27 cellular contexts compared by ENCODE assay signal in genomic region chr6:24903681-24904080, GRCh38. TPM values are rescaled to one million over a fixed set of nuclear protein-coding genes. Genes with fewer than 3 reads are reported as not detected.
DNase-seq lines count a peak whose midpoint lies in the region; ATAC-seq and TF ChIP-seq lines count a peak whose summit lies in the region.
"Had no signal": no experiment of that assay in that cellular context is flagged by ENCODE, and none has a peak within 500 bp of the region (broad histone marks: within the 10 kb centered on the region; RNA-seq: fewer than 3 reads in every experiment).

No MANE protein-coding gene starts in this region.

- no peaks in the 10 kb centered on the region for H3K79me1 ChIP-seq in H9 (ENCODE audit: insufficient read depth, low read depth, low read length, poor library complexity, severe bottlenecking)

- no peak overlapping the region for H2BK20ac ChIP-seq in H9 (ENCODE audit: low read depth, low read length, poor library complexity, severe bottlenecking)

- H3K23ac ChIP-seq in H9 (ENCODE audit: insufficient read length, low read depth, low read length): no peak overlapping the region

- no peaks in the 10 kb centered on the region for H3K9me3 ChIP-seq in SJCRH30 (replicated peaks)
- H3K9me3 ChIP-seq in psoas muscle: no peaks in the 10 kb centered on the region
- H3K9me3 ChIP-seq in H9 (ENCODE audit: control insufficient read depth, low read depth, low read length): no peaks in the 10 kb centered on the region
- H3K9me3 ChIP-seq: Caco-2 had no signal

- H3K4me1 Mint-ChIP-seq in activated CD4-positive, alpha-beta T cell treated with anti-CD3 and anti-CD28 coated beads for 36 hours: peaks cover 92% of the 10 kb centered on the region
- peaks cover 78 to 91% of the 10 kb centered on the region in 2 donors for H3K4me1 Mint-ChIP-seq in effector memory CD8-positive, alpha-beta T cell (ENCODE audit: low read depth in 2 of 2)
- peaks cover 19 to 20% of the 10 kb centered on the region in 2 experiments for H3K4me1 Mint-ChIP-seq in H9

- 59 to 75% (median 70%) methylated on average over 7 of the region's 7 CpGs for WGBS in psoas muscle, 3 donors
- WGBS in H9 (ENCODE audit: extremely low coverage, insufficient read length, low lambda C conversion rate): no CpG with 5 or more reads among the region's 7 CpGs

- H3K27ac ChIP-seq in SJCRH30: peak overlapping the region; percentile 30
- H3K27ac ChIP-seq in psoas muscle: peak overlapping the region; percentile 75
- H3K27ac ChIP-seq in H9 (ENCODE audit: insufficient read length, low read depth, low read length): no peak overlapping the region
- no peak overlapping the region for H3K27ac ChIP-seq in caudate nucleus (ENCODE audit: low read depth, low read length)
- no peak overlapping the region for H3K27ac ChIP-seq in RWPE1
- H3K27ac ChIP-seq: 22Rv1, cardiac muscle cell, KMS-11 had no signal

- POLR2A ChIA-PET in activated CD4-positive, alpha-beta T cell treated with anti-CD3 and anti-CD28 coated beads for 36 hours (lab: Charles Lee): interaction anchor here (1.0 kb wide), 1 partner anchor 15 kb away, joined by 3 read pairs; no protein-coding TSS in a partner anchor
- POLR2A ChIA-PET in RWPE1 (lab: Yijun Ruan, JAX; ENCODE audit: low non-redundant PET): no interaction called here

- no peaks in the 10 kb centered on the region for H3K79me2 ChIP-seq in H9 (ENCODE audit: insufficient read depth, low read length)

- no peak overlapping the region for H2BK15ac ChIP-seq in H9 (ENCODE audit: low read depth, low read length)

- no peaks in the 10 kb centered on the region for H4K20me1 ChIP-seq in H9 (ENCODE audit: control insufficient read depth, insufficient read depth, insufficient read length)

- no peaks in the 10 kb centered on the region for H3K27me3 Mint-ChIP-seq in activated CD4-positive, alpha-beta T cell treated with anti-CD3 and anti-CD28 coated beads for 36 hours
- no peaks in the 10 kb centered on the region for H3K27me3 Mint-ChIP-seq in effector memory CD8-positive, alpha-beta T cell
- peaks cover 7% of the 10 kb centered on the region for H3K27me3 Mint-ChIP-seq in H9 (ENCODE audit: low read depth)
- H3K27me3 Mint-ChIP-seq: dendritic cell treated with granulocyte-macrophage colony-stimulating factor and Interleukin-4, amounts not matched to agents 40 ng/mL and 50 ng/mL, for 4 days; stimulated activated naive CD8-positive, alpha-beta T cell treated with anti-CD3 and anti-CD28 coated beads, Interleukin-15, amount 100 ng/mL, for 72 hours had no signal

- no peak overlapping the region for H2BK12ac ChIP-seq in H9 (ENCODE audit: insufficient read length, low read depth, low read length)

- H2AFZ ChIP-seq in H9 (ENCODE audit: low read length): no peak overlapping the region

- TF ChIP-seq CTCF in psoas muscle (IDR thresholded peaks at IDR 0.05) (no peak), H9 (conservative IDR thresholded peaks at IDR 0.05) (no peak), RWPE1 (conservative IDR thresholded peaks at IDR 0.05; ENCODE audit: low read depth) (no peak)

- H3K4me3 ChIP-seq in SJCRH30 (no peak overlapping the region), psoas muscle (no peak overlapping the region)
- H3K4me3 ChIP-seq: cardiac muscle cell, tibial nerve had no signal

- H3K4me1 ChIP-seq in SJCRH30 (peaks cover 23% of the 10 kb centered on the region), psoas muscle (peaks cover 53% of the 10 kb centered on the region), H9 (ENCODE audit: insufficient read depth, low read length) (peaks cover 2% of the 10 kb centered on the region; the same call in 1 of the 2 replicates)
- H3K4me1 ChIP-seq: Caco-2 had no signal

- no peaks in the 10 kb centered on the region for H3K23me2 ChIP-seq in H9 (ENCODE audit: insufficient read length, low read depth, low read length, poor library complexity, severe bottlenecking)

- no peak overlapping the region for H2AK5ac ChIP-seq in H9 (ENCODE audit: insufficient read length, low read length)

- H3K4me3 Mint-ChIP-seq in activated CD4-positive, alpha-beta T cell treated with anti-CD3 and anti-CD28 coated beads for 36 hours: no peak overlapping the region
- H3K4me3 Mint-ChIP-seq in effector memory CD8-positive, alpha-beta T cell: peak overlapping the region; percentile 7 to 28
- H3K4me3 Mint-ChIP-seq in H9: no peak overlapping the region
- H3K4me3 Mint-ChIP-seq: dendritic cell treated with granulocyte-macrophage colony-stimulating factor and Interleukin-4, amounts not matched to agents 40 ng/mL and 50 ng/mL, for 4 days had no signal

- H2BK5ac ChIP-seq in H9 (ENCODE audit: insufficient read length, low read length): no peak overlapping the region

- H3K9ac ChIP-seq in H9 (ENCODE audit: extremely low read depth, insufficient read length, low read length): no peak overlapping the region
- H3K9ac ChIP-seq: KMS-11 had no signal

- no peak overlapping the region for H3K18ac ChIP-seq in H9 (ENCODE audit: insufficient read length, low read depth, low read length)

- no peak overlapping the region for H3T11ph ChIP-seq in H9 (ENCODE audit: low read length)

- H3K4ac ChIP-seq in H9 (ENCODE audit: low read depth, low read length): no peak overlapping the region

- intact Hi-C loops in activated CD4-positive, alpha-beta T cell treated with anti-CD3 and anti-CD28 coated beads for 36 hours (cut with DNase I, micrococcal nuclease): no loop called here
- intact Hi-C loops in psoas muscle (cut with DNase I): no loop called here

- H2BK120ac ChIP-seq in H9 (ENCODE audit: low read depth, low read length, poor library complexity, severe bottlenecking): no peak overlapping the region

- no peak overlapping the region for H4K8ac ChIP-seq in H9 (replicated peaks; ENCODE audit: insufficient read length, low read depth, low read length)

- H3K36me3 Mint-ChIP-seq in activated CD4-positive, alpha-beta T cell treated with anti-CD3 and anti-CD28 coated beads for 36 hours (ENCODE audit: low read depth): peaks cover 53% of the 10 kb centered on the region
- H3K36me3 Mint-ChIP-seq in effector memory CD8-positive, alpha-beta T cell (ENCODE audit: insufficient read depth): peaks cover 52% of the 10 kb centered on the region
- peaks cover 0 to 11% (median 0%) of the 10 kb centered on the region in 3 experiments; a peak in 2 of 7 replicates for H3K36me3 Mint-ChIP-seq in H9 (ENCODE audit: insufficient read depth in 1 of 3, low read depth in 3 of 3)

- no peak for DNase-seq in activated CD4-positive, alpha-beta T cell treated with anti-CD3 and anti-CD28 coated beads for 36 hours
- no peak for DNase-seq in activated CD4-positive, alpha-beta T cell treated with anti-CD3 and anti-CD28 coated beads, Interleukin-2, amount 50 U/mL, for 48 hours
- peak; percentile 74 to 80 for DNase-seq in SJCRH30
- DNase-seq in effector memory CD8-positive, alpha-beta T cell: no peak
- no peak for DNase-seq in psoas muscle
- DNase-seq in H9: no peak
- DNase-seq in caudate nucleus (lab: John Stamatoyannopoulos, UW): no peak
- DNase-seq in RWPE1 (ENCODE audit: low spot score): no peak
- DNase-seq: activated CD4-positive, CD25-positive, alpha-beta regulatory T cell treated with anti-CD3 and anti-CD28 coated beads, Interleukin-2, amount 50 U/mL, for 72 hours; activated effector memory CD4-positive, alpha-beta T cell treated with anti-CD3 and anti-CD28 coated beads, Interleukin-2, amount 50 U/mL, for 16 hours; anterior cingulate cortex; Caco-2; head of caudate nucleus; NCI-H1048; NCI-H1930; NCI-H2227 treated with DMSO at 0.1 percent for 48 hours; NCI-H748 treated with DMSO at 0.1 percent for 48 hours; small intestine; stimulated activated naive CD8-positive, alpha-beta T cell treated with anti-CD3 and anti-CD28 coated beads, Interleukin-15, amount 100 ng/mL, for 72 hours had no signal

- H3K9me3 Mint-ChIP-seq in activated CD4-positive, alpha-beta T cell treated with anti-CD3 and anti-CD28 coated beads for 36 hours (ENCODE audit: low read depth): peaks cover 14% of the 10 kb centered on the region
- H3K9me3 Mint-ChIP-seq in effector memory CD8-positive, alpha-beta T cell: no peaks in the 10 kb centered on the region
- H3K9me3 Mint-ChIP-seq in H9: no peaks in the 10 kb centered on the region; a peak in 1 of 5 replicates
- H3K9me3 Mint-ChIP-seq: dendritic cell treated with granulocyte-macrophage colony-stimulating factor and Interleukin-4, amounts not matched to agents 40 ng/mL and 50 ng/mL, for 4 days had no signal

- H3K27me3 ChIP-seq in SJCRH30 (no peaks in the 10 kb centered on the region), psoas muscle (ENCODE audit: insufficient read depth in 3 of 3, low read length in 2 of 3) (no peaks in the 10 kb centered on the region), H9 (ENCODE audit: insufficient read depth, low read length) (no peaks in the 10 kb centered on the region)
- H3K27me3 ChIP-seq: cardiac muscle cell, tibial nerve had no signal

- no peak for ATAC-seq in activated CD4-positive, alpha-beta T cell treated with anti-CD3 and anti-CD28 coated beads for 36 hours
- no peak for ATAC-seq in effector memory CD8-positive, alpha-beta T cell (replicated peaks)
- ATAC-seq in psoas muscle: no peak
- ATAC-seq: left lobe of liver; Right ventricle myocardium inferior; stimulated activated naive CD8-positive, alpha-beta T cell treated with anti-CD3 and anti-CD28 coated beads, Interleukin-15, amount 100 ng/mL, for 72 hours had no signal

- H3K4me2 ChIP-seq in H9 (ENCODE audit: insufficient read depth, insufficient read length, low read length): no peak overlapping the region
- H3K4me2 ChIP-seq: KMS-11 had no signal

- H3K36me3 ChIP-seq in SJCRH30 (no peaks in the 10 kb centered on the region), psoas muscle (ENCODE audit: insufficient read depth in 1 of 2, low read depth in 1 of 2) (no peaks in the 10 kb centered on the region)
- H3K36me3 ChIP-seq: cardiac muscle cell, tibial nerve had no signal

- no peak overlapping the region for H3K14ac ChIP-seq in H9 (ENCODE audit: insufficient read depth, low read length)

- no peak overlapping the region for H3K56ac ChIP-seq in H9 (ENCODE audit: insufficient read length, low read depth, low read length)

- CTCF ChIA-PET in activated CD4-positive, alpha-beta T cell treated with anti-CD3 and anti-CD28 coated beads for 36 hours (lab: Charles Lee): interaction anchor here (1.8 to 6.0 kb wide), 4 partner anchors 12 to 31 kb away, joined by 6 to 82 read pairs (median 10); partner anchors contain the start of gene RIPOR2
- CTCF ChIA-PET in RWPE1 (lab: Yijun Ruan, JAX): no interaction called here

- H3K27ac Mint-ChIP-seq in activated CD4-positive, alpha-beta T cell treated with anti-CD3 and anti-CD28 coated beads for 36 hours: peak overlapping the region; percentile 30
- peak overlapping the region; percentile 90 to 93 for H3K27ac Mint-ChIP-seq in effector memory CD8-positive, alpha-beta T cell
- H3K27ac Mint-ChIP-seq in H9: no peak overlapping the region
- H3K27ac Mint-ChIP-seq: dendritic cell treated with granulocyte-macrophage colony-stimulating factor and Interleukin-4, amounts not matched to agents 40 ng/mL and 50 ng/mL, for 4 days had no signal

- no peak overlapping the region for H4K91ac ChIP-seq in H9 (ENCODE audit: insufficient read length, low read depth, low read length)

- no peak overlapping the region for H4K5ac ChIP-seq in H9 (ENCODE audit: insufficient read length, low read depth, low read length)

RNA-seq across cellular contexts. Expression of gene RIPOR2, which starts 32.1 kb away (rescaled TPM):
- total RNA-seq in activated CD4-positive, alpha-beta T cell treated with anti-CD3 and anti-CD28 coated beads for 36 hours: 10 to 100 TPM; 60.0 to 67.0 TPM
- 3.0 and 3.9 TPM in 2 replicates for total RNA-seq in SJCRH30 (2014; rRNA removed; shearing (Covaris generic))
- total RNA-seq in psoas muscle (10 to 100 TPM in 1 of 4 donors, 1 to 10 TPM in 3; 4.1 to 13.2 (median 7.5) TPM), H9 (2021) (5.0 and 5.1 TPM in 2 replicates)
- polyA plus RNA-seq in psoas muscle: 10 to 100 TPM in 1 of 3 donors, 1 to 10 TPM in 2; 1.3 to 12.9 (median 5.8) TPM
- total RNA-seq: endothelial cell of umbilical vein had no signal

Comparison
In these comparisons a context has a peak if more than half of its experiments do, and no peak if none do; other contexts are left out.
1. DNase-seq: peak in SJCRH30 (2 of 2); none in activated CD4-positive, alpha-beta T cell treated with anti-CD3 and anti-CD28 coated beads for 36 hours (single experiment), activated CD4-positive, alpha-beta T cell treated with anti-CD3 and anti-CD28 coated beads, Interleukin-2, amount 50 U/mL, for 48 hours (0 of 2), effector memory CD8-positive, alpha-beta T cell (0 of 3), psoas muscle (0 of 2), H9 (single experiment), caudate nucleus (0 of 61) and RWPE1 (single experiment).
2. H3K27ac Mint-ChIP-seq: peak in activated CD4-positive, alpha-beta T cell treated with anti-CD3 and anti-CD28 coated beads for 36 hours (single experiment) and effector memory CD8-positive, alpha-beta T cell (2 of 2); none in H9 (0 of 3).
3. H3K4me3 Mint-ChIP-seq: peak in effector memory CD8-positive, alpha-beta T cell (2 of 2); none in activated CD4-positive, alpha-beta T cell treated with anti-CD3 and anti-CD28 coated beads for 36 hours (single experiment) and H9 (0 of 2).
4. H3K27ac ChIP-seq: peak in SJCRH30 (single experiment) and psoas muscle (single experiment); none in H9 (single experiment), caudate nucleus (single experiment) and RWPE1 (single experiment).